ENCODE assay signal across 27 cellular contexts in genomic region chr1:167339405-167339804, GRCh38.
"Had no signal": no experiment of that assay in that cellular context is flagged by ENCODE, and none has a peak within 500 bp of the region (broad histone marks: within the 10 kb centered on the region; RNA-seq: fewer than 3 reads in every experiment).

No MANE protein-coding gene starts in this region.

- ATAC-seq: activated CD4-positive, alpha-beta T cell treated with anti-CD3 and anti-CD28 coated beads for 36 hours; activated CD8-positive, alpha-beta memory T cell treated with anti-CD3 and anti-CD28 coated beads, Interleukin-2, amount 10 ng/mL, durations not matched to agents 7 days and 5 days; activated CD8-positive, alpha-beta T cell treated with anti-CD3 and anti-CD28 coated beads, Interleukin-2, amount 10 ng/mL, durations not matched to agents 7 days and 5 days; activated naive CD8-positive, alpha-beta T cell treated with anti-CD3 and anti-CD28 coated beads, Interleukin-2, amount 50 U/mL, for 24 hours; foreskin keratinocyte; gastrocnemius medialis; heart left ventricle had no signal

- H3K4me1 ChIP-seq: foreskin keratinocyte, gastrocnemius medialis had no signal

- H3K9me3 ChIP-seq: gastrocnemius medialis had no signal

- H3K4me3 ChIP-seq: coronary artery, dorsolateral prefrontal cortex, esophagus muscularis mucosa, gastrocnemius medialis, heart left ventricle had no signal

- H3K27me3 ChIP-seq: brain microvascular endothelial cell, dorsolateral prefrontal cortex, esophagus muscularis mucosa, foreskin keratinocyte, gastrocnemius medialis, heart left ventricle had no signal

- DNase-seq: activated CD4-positive, alpha-beta memory T cell treated with anti-CD3 and anti-CD28 coated beads for 36 hours; activated CD4-positive, alpha-beta T cell treated with anti-CD3 and anti-CD28 coated beads for 36 hours; activated CD4-positive, alpha-beta T cell treated with anti-CD3 and anti-CD28 coated beads, Interleukin-2, amount 10 ng/mL, durations not matched to agents 24 days and 14 days; activated CD4-positive, CD25-positive, alpha-beta regulatory T cell; activated CD4-positive, CD25-positive, alpha-beta regulatory T cell treated with anti-CD3 and anti-CD28 coated beads, Interleukin-2, amount 50 U/mL, for 72 hours; activated CD8-positive, alpha-beta memory T cell treated with anti-CD3 and anti-CD28 coated beads, Interleukin-2, amount 10 ng/mL, durations not matched to agents 7 days and 5 days; activated CD8-positive, alpha-beta memory T cell treated with anti-CD3 and anti-CD28 coated beads, Interleukin-2, amount 50 U/mL, for 4 hours; activated CD8-positive, alpha-beta T cell treated with anti-CD3 and anti-CD28 coated beads, Interleukin-2, amount 10 ng/mL, durations not matched to agents 7 days and 5 days; activated effector memory CD4-positive, alpha-beta T cell treated with anti-CD3 and anti-CD28 coated beads, Interleukin-2, amount 50 U/mL, for 16 hours; activated naive CD4-positive, alpha-beta T cell treated with anti-CD3 and anti-CD28 coated beads for 36 hours; activated naive CD8-positive, alpha-beta T cell treated with anti-CD3 and anti-CD28 coated beads for 36 hours; activated naive CD8-positive, alpha-beta T cell treated with anti-CD3 and anti-CD28 coated beads, Interleukin-2, amount 50 U/mL, for 24 hours; activated T-cell treated with anti-CD3 and anti-CD28 coated beads, Interleukin-2, amount 50 U/mL, for 1 hour; activated T-cell treated with anti-CD3 and anti-CD28 coated beads, Interleukin-2, amount 50 U/mL, for 48 hours; amniotic stem cell; anterior cingulate cortex; brain microvascular endothelial cell; dorsolateral prefrontal cortex; effector memory CD4-positive, alpha-beta T cell; endodermal cell; foreskin keratinocyte; gastrocnemius medialis; glutamatergic neuron; heart left ventricle; T-helper 2 cell had no signal

- H3K27ac ChIP-seq: brain microvascular endothelial cell, coronary artery, dorsolateral prefrontal cortex, esophagus muscularis mucosa, foreskin keratinocyte, gastrocnemius medialis, heart left ventricle had no signal

- H3K36me3 ChIP-seq: brain microvascular endothelial cell, gastrocnemius medialis had no signal
